In genomic region chr4:133151301-133151680, GRCh38 we compare ENCODE assay signal across 10 cellular contexts. TPM values are rescaled to one million over a fixed set of nuclear protein-coding genes. Genes with fewer than 3 reads are reported as not detected.
A peak's percentile ranks its signal among the peaks of the same experiment; 100 is the strongest.
DNase-seq lines count a peak whose midpoint lies in the region; ATAC-seq, FAIRE-seq and TF ChIP-seq lines count a peak whose summit lies in the region.
"Had no signal": no experiment of that assay in that cellular context is flagged by ENCODE, and none has a peak within 500 bp of the region (broad histone marks: within the 10 kb centered on the region; RNA-seq: fewer than 3 reads in every experiment).

No MANE protein-coding gene starts in this region.

- H3K4me1 ChIP-seq in kidney (ENCODE audit: control insufficient read depth in 1 of 2, insufficient read depth in 1 of 2, low read depth in 1 of 2, low read length in 2 of 2) (peaks cover 13 to 21% of the 10 kb centered on the region in 2 donors), suprapubic skin (peaks cover 66% of the 10 kb centered on the region)

- TF ChIP-seq POLR2A in suprapubic skin (IDR thresholded peaks at IDR 0.05) = no peak

- H3K4me3 ChIP-seq in kidney (ENCODE audit: low read length in 2 of 2) = peak overlapping the region; percentile 52 to 62
- peak overlapping the region; percentile 47 for H3K4me3 ChIP-seq in suprapubic skin

- no peaks in the 10 kb centered on the region for H3K9me3 ChIP-seq in kidney (ENCODE audit: control insufficient read depth in 1 of 2, low read length in 2 of 2)
- H3K9me3 ChIP-seq in suprapubic skin = no peaks in the 10 kb centered on the region

- peaks cover 70% of the 10 kb centered on the region for H3K27me3 Mint-ChIP-seq in activated CD8-positive, alpha-beta memory T cell treated with anti-CD3 and anti-CD28 coated beads, Interleukin-2, amount 10 ng/mL, durations not matched to agents 7 days and 5 days

- H3K9me3 Mint-ChIP-seq in activated CD8-positive, alpha-beta memory T cell treated with anti-CD3 and anti-CD28 coated beads, Interleukin-2, amount 10 ng/mL, durations not matched to agents 7 days and 5 days (ENCODE audit: low read depth) = no peaks in the 10 kb centered on the region

- intact Hi-C loops in kidney (cut with DNase I) = no loop called here

- H3K27ac ChIP-seq in kidney (ENCODE audit: low read depth in 2 of 2, low read length in 2 of 2) (no peak overlapping the region), suprapubic skin (no peak overlapping the region)

- no CpG with 5 or more reads among the region's 32 CpGs for WGBS in suprapubic skin

- no peak overlapping the region for H3K4me3 Mint-ChIP-seq in activated CD8-positive, alpha-beta memory T cell treated with anti-CD3 and anti-CD28 coated beads, Interleukin-2, amount 10 ng/mL, durations not matched to agents 7 days and 5 days

- ATAC-seq in activated CD8-positive, alpha-beta memory T cell treated with anti-CD3 and anti-CD28 coated beads, Interleukin-2, amount 10 ng/mL, durations not matched to agents 7 days and 5 days = no peak
- ATAC-seq in GM19452 (IDR thresholded peaks at IDR 0.05; ENCODE audit: unreplicated experiment) (no peak), GM21528 (IDR thresholded peaks at IDR 0.05; ENCODE audit: low FRiP score, unreplicated experiment) (no peak), GM21447 (IDR thresholded peaks at IDR 0.05; ENCODE audit: unreplicated experiment) (no peak)
- ATAC-seq: Panc1 had no signal

- no peak for FAIRE-seq in kidney (lab: Jason Lieb, UNC)
- FAIRE-seq: bronchial epithelial cell had no signal

- CTCF ChIA-PET in activated CD8-positive, alpha-beta memory T cell treated with anti-CD3 and anti-CD28 coated beads, Interleukin-2, amount 10 ng/mL, durations not matched to agents 7 days and 5 days (lab: Charles Lee) = no interaction called here

- no peak for DNase-seq in activated CD8-positive, alpha-beta memory T cell treated with anti-CD3 and anti-CD28 coated beads, Interleukin-2, amount 10 ng/mL, durations not matched to agents 7 days and 5 days
- no peak for DNase-seq in activated CD8-positive, alpha-beta memory T cell treated with anti-CD3 and anti-CD28 coated beads, Interleukin-2, amount 50 U/mL, for 4 hours
- DNase-seq in amygdala (lab: John Stamatoyannopoulos, UW) (peak in 50 of 56 donors; percentile 19 to 79 (median 62)), kidney (peak; percentile 73), suprapubic skin (ENCODE audit: low spot score in 2 of 2) (no peak)

- no peak overlapping the region for H3K9ac ChIP-seq in kidney (ENCODE audit: low read length in 2 of 2)

- peak overlapping the region; percentile 77 for H3K27ac Mint-ChIP-seq in activated CD8-positive, alpha-beta memory T cell treated with anti-CD3 and anti-CD28 coated beads, Interleukin-2, amount 10 ng/mL, durations not matched to agents 7 days and 5 days

- peaks cover 3% of the 10 kb centered on the region for H3K36me3 Mint-ChIP-seq in activated CD8-positive, alpha-beta memory T cell treated with anti-CD3 and anti-CD28 coated beads, Interleukin-2, amount 10 ng/mL, durations not matched to agents 7 days and 5 days

- peaks cover 14% of the 10 kb centered on the region for H3K4me1 Mint-ChIP-seq in activated CD8-positive, alpha-beta memory T cell treated with anti-CD3 and anti-CD28 coated beads, Interleukin-2, amount 10 ng/mL, durations not matched to agents 7 days and 5 days

- peaks cover 81% of the 10 kb centered on the region for H3K27me3 ChIP-seq in suprapubic skin

- TF ChIP-seq CTCF in kidney (IDR thresholded peaks at IDR 0.05; ENCODE audit: borderline replicate concordance, extremely low read depth, insufficient read depth) = no peak
- TF ChIP-seq CTCF in suprapubic skin (IDR thresholded peaks at IDR 0.05) = no peak

- H3K36me3 ChIP-seq in kidney (ENCODE audit: control insufficient read depth in 1 of 2, insufficient read depth in 2 of 2, low read length in 2 of 2) (no peaks in the 10 kb centered on the region), suprapubic skin (no peaks in the 10 kb centered on the region)

- no peak for TF ChIP-seq EP300 in suprapubic skin (IDR thresholded peaks at IDR 0.05)

RNA-seq across cellular contexts. Expression of gene PCDH10, which starts 2.2 kb away (rescaled TPM):
- not detected for total RNA-seq in activated CD8-positive, alpha-beta memory T cell treated with anti-CD3 and anti-CD28 coated beads, Interleukin-2, amount 10 ng/mL, durations not matched to agents 7 days and 5 days
- total RNA-seq in kidney (5.5 TPM), suprapubic skin (under 1 TPM in 3 of 4 donors, not detected in 1; 0.13 to 0.76 (median 0.68) TPM)
- polyA plus RNA-seq in kidney (ENCODE audit: insufficient read depth, low read depth, low replicate concordance) = 0.69 TPM

Comparison
In these comparisons a context has a peak if more than half of its experiments do, and no peak if none do; other contexts are left out.
1. DNase-seq: peak in amygdala (50 of 56) and kidney (single experiment); none in activated CD8-positive, alpha-beta memory T cell treated with anti-CD3 and anti-CD28 coated beads, Interleukin-2, amount 10 ng/mL, durations not matched to agents 7 days and 5 days (single experiment), activated CD8-positive, alpha-beta memory T cell treated with anti-CD3 and anti-CD28 coated beads, Interleukin-2, amount 50 U/mL, for 4 hours (single experiment) and suprapubic skin (0 of 2).